Comparison of ENCODE assay signal across 38 cellular contexts in genomic region chr3:193261970-193262369, GRCh38. TPM values are rescaled to one million over a fixed set of nuclear protein-coding genes. Genes with fewer than 3 reads are reported as not detected.
"Had no signal": no experiment of that assay in that cellular context is flagged by ENCODE, and none has a peak within 500 bp of the region (broad histone marks: within the 10 kb centered on the region; RNA-seq: fewer than 3 reads in every experiment).

No MANE protein-coding gene starts in this region.

- H3K36me3 ChIP-seq: adrenal gland, ascending aorta, breast epithelium, cardiac muscle cell, esophagus muscularis mucosa, gastrocnemius medialis, WERI-Rb-1 had no signal

- ATAC-seq: activated CD4-positive, CD25-positive, alpha-beta regulatory T cell treated with anti-CD3 and anti-CD28 coated beads, Interleukin-2, amount 50 U/mL, for 24 hours; activated CD8-positive, alpha-beta memory T cell treated with anti-CD3 and anti-CD28 coated beads, Interleukin-2, amount 10 ng/mL, durations not matched to agents 7 days and 5 days; activated CD8-positive, alpha-beta T cell treated with anti-CD3 and anti-CD28 coated beads, Interleukin-2, amount 10 ng/mL, durations not matched to agents 7 days and 5 days; activated naive CD8-positive, alpha-beta T cell treated with anti-CD3 and anti-CD28 coated beads, Interleukin-2, amount 50 U/mL, for 24 hours; foreskin keratinocyte; T-helper 17 cell had no signal

- H3K4me3 Mint-ChIP-seq: activated B cell treated with CpG ODN at 0.5 μM for 24 hours; activated CD4-positive, alpha-beta memory T cell treated with anti-CD3 and anti-CD28 coated beads for 36 hours; activated CD4-positive, alpha-beta T cell treated with anti-CD3 and anti-CD28 coated beads, Interleukin-2, amount 10 ng/mL, durations not matched to agents 24 days and 14 days; activated CD8-positive, alpha-beta memory T cell treated with anti-CD3 and anti-CD28 coated beads, Interleukin-2, amount 10 ng/mL, durations not matched to agents 7 days and 5 days; activated CD8-positive, alpha-beta T cell treated with anti-CD3 and anti-CD28 coated beads, Interleukin-2, amount 10 ng/mL, durations not matched to agents 7 days and 5 days; activated naive CD4-positive, alpha-beta T cell treated with anti-CD3 and anti-CD28 coated beads for 36 hours; activated naive CD4-positive, alpha-beta T cell treated with anti-CD3 and anti-CD28 coated beads, Interleukin-2, amount 50 U/mL, for 24 hours; activated naive CD8-positive, alpha-beta T cell treated with anti-CD3 and anti-CD28 coated beads for 36 hours; activated naive CD8-positive, alpha-beta T cell treated with anti-CD3 and anti-CD28 coated beads, Interleukin-2, amount 50 U/mL, for 24 hours; activated T-helper 1 cell treated with anti-CD3 and anti-CD28 coated beads, Interleukin-12 subunit alpha, Interleukin-12 subunit beta, Interleukin-2, Interleukin-4 antibody, amounts not matched to agents 30 ng/mL and 10 ng/mL and 1 ng/mL, durations not matched to agents 14 hours and 24 hours and 36 hours; brain; central memory CD8-positive, alpha-beta T cell; dendritic cell treated with granulocyte-macrophage colony-stimulating factor and Interleukin-4, amounts not matched to agents 40 ng/mL and 50 ng/mL, for 4 days; T-helper 17 cell; T-helper 2 cell treated with Interferon-gamma antibody and Interleukin-4, amounts not matched to agents 5 μg/mL and 100 μg/mL, for 36 hours had no signal

- H3K27me3 ChIP-seq: adrenal gland, ascending aorta, breast epithelium, cardiac muscle cell, dorsolateral prefrontal cortex, esophagus muscularis mucosa, foreskin keratinocyte, gastrocnemius medialis had no signal

- H3K27ac ChIP-seq: adrenal gland, ascending aorta, breast epithelium, cardiac muscle cell, coronary artery, dorsolateral prefrontal cortex, esophagus muscularis mucosa, foreskin keratinocyte, gastrocnemius medialis, WERI-Rb-1 had no signal

- H3K36me3 Mint-ChIP-seq: activated CD4-positive, alpha-beta memory T cell treated with anti-CD3 and anti-CD28 coated beads for 36 hours; activated CD8-positive, alpha-beta memory T cell treated with anti-CD3 and anti-CD28 coated beads, Interleukin-2, amount 10 ng/mL, durations not matched to agents 7 days and 5 days; activated naive CD4-positive, alpha-beta T cell treated with anti-CD3 and anti-CD28 coated beads, Interleukin-2, amount 50 U/mL, for 24 hours; activated naive CD8-positive, alpha-beta T cell treated with anti-CD3 and anti-CD28 coated beads for 36 hours had no signal

- H3K4me1 Mint-ChIP-seq: activated B cell treated with CpG ODN at 0.5 μM for 24 hours; activated CD4-positive, alpha-beta T cell treated with anti-CD3 and anti-CD28 coated beads, Interleukin-2, amount 10 ng/mL, durations not matched to agents 24 days and 14 days; activated CD8-positive, alpha-beta memory T cell treated with anti-CD3 and anti-CD28 coated beads, Interleukin-2, amount 10 ng/mL, durations not matched to agents 7 days and 5 days; activated naive CD4-positive, alpha-beta T cell treated with anti-CD3 and anti-CD28 coated beads, Interleukin-2, amount 50 U/mL, for 24 hours; activated naive CD8-positive, alpha-beta T cell treated with anti-CD3 and anti-CD28 coated beads for 36 hours; activated naive CD8-positive, alpha-beta T cell treated with anti-CD3 and anti-CD28 coated beads, Interleukin-2, amount 50 U/mL, for 24 hours; brain; central memory CD8-positive, alpha-beta T cell; T-helper 17 cell had no signal

- H3K9me3 Mint-ChIP-seq: activated B cell treated with CpG ODN at 0.5 μM for 24 hours; activated CD4-positive, alpha-beta memory T cell treated with anti-CD3 and anti-CD28 coated beads for 36 hours; activated CD4-positive, alpha-beta T cell treated with anti-CD3 and anti-CD28 coated beads, Interleukin-2, amount 10 ng/mL, durations not matched to agents 24 days and 14 days; activated naive CD4-positive, alpha-beta T cell treated with anti-CD3 and anti-CD28 coated beads, Interleukin-2, amount 50 U/mL, for 24 hours; activated naive CD8-positive, alpha-beta T cell treated with anti-CD3 and anti-CD28 coated beads for 36 hours; activated naive CD8-positive, alpha-beta T cell treated with anti-CD3 and anti-CD28 coated beads, Interleukin-2, amount 50 U/mL, for 24 hours; activated T-helper 1 cell treated with anti-CD3 and anti-CD28 coated beads, Interleukin-12 subunit alpha, Interleukin-12 subunit beta, Interleukin-2, Interleukin-4 antibody, amounts not matched to agents 30 ng/mL and 10 ng/mL and 1 ng/mL, durations not matched to agents 14 hours and 24 hours and 36 hours; activated T-helper 2 cell treated with anti-CD3 and anti-CD28 coated beads, Interferon-gamma antibody, Interleukin-2, Interleukin-4, amounts not matched to agents 10 μg/mL and 5 μg/mL and 100 μg/mL, durations not matched to agents 14 hours and 24 hours and 36 hours; central memory CD8-positive, alpha-beta T cell; dendritic cell treated with granulocyte-macrophage colony-stimulating factor and Interleukin-4, amounts not matched to agents 40 ng/mL and 50 ng/mL, for 4 days; T-helper 2 cell treated with Interferon-gamma antibody and Interleukin-4, amounts not matched to agents 5 μg/mL and 100 μg/mL, for 36 hours had no signal

- H3K9me3 ChIP-seq: adrenal gland, ascending aorta, breast epithelium, esophagus muscularis mucosa, gastrocnemius medialis had no signal

- H3K4me3 ChIP-seq: adrenal gland, ascending aorta, breast epithelium, cardiac muscle cell, coronary artery, dorsolateral prefrontal cortex, esophagus muscularis mucosa, gastrocnemius medialis had no signal

- DNase-seq: activated B cell treated with CpG ODN at 0.5 μM for 24 hours; activated CD4-positive, alpha-beta memory T cell treated with anti-CD3 and anti-CD28 coated beads for 36 hours; activated CD4-positive, alpha-beta T cell treated with anti-CD3 and anti-CD28 coated beads, Interleukin-2, amount 10 ng/mL, durations not matched to agents 24 days and 14 days; activated CD8-positive, alpha-beta memory T cell treated with anti-CD3 and anti-CD28 coated beads, Interleukin-2, amount 10 ng/mL, durations not matched to agents 7 days and 5 days; activated CD8-positive, alpha-beta memory T cell treated with anti-CD3 and anti-CD28 coated beads, Interleukin-2, amount 50 U/mL, for 4 hours; activated CD8-positive, alpha-beta T cell treated with anti-CD3 and anti-CD28 coated beads, Interleukin-2, amount 10 ng/mL, durations not matched to agents 7 days and 5 days; activated effector memory CD4-positive, alpha-beta T cell treated with anti-CD3 and anti-CD28 coated beads, Interleukin-2, amount 50 U/mL, for 16 hours; activated naive CD4-positive, alpha-beta T cell treated with anti-CD3 and anti-CD28 coated beads for 36 hours; activated naive CD8-positive, alpha-beta T cell treated with anti-CD3 and anti-CD28 coated beads for 36 hours; activated naive CD8-positive, alpha-beta T cell treated with anti-CD3 and anti-CD28 coated beads, Interleukin-2, amount 50 U/mL, for 24 hours; activated T-cell treated with anti-CD3 and anti-CD28 coated beads, Interleukin-2, amount 50 U/mL, for 1 hour; activated T-cell treated with anti-CD3 and anti-CD28 coated beads, Interleukin-2, amount 50 U/mL, for 48 hours; adrenal gland; amygdala; dorsolateral prefrontal cortex; effector memory CD4-positive, alpha-beta T cell; erythroblast; foreskin keratinocyte; gastrocnemius medialis; glutamatergic neuron; T-helper 1 cell; T-helper 17 cell; T1000; WERI-Rb-1 had no signal

- H3K27ac Mint-ChIP-seq: activated B cell treated with CpG ODN at 0.5 μM for 24 hours; activated CD4-positive, alpha-beta memory T cell treated with anti-CD3 and anti-CD28 coated beads for 36 hours; activated CD4-positive, alpha-beta T cell treated with anti-CD3 and anti-CD28 coated beads, Interleukin-2, amount 10 ng/mL, durations not matched to agents 24 days and 14 days; activated CD8-positive, alpha-beta memory T cell treated with anti-CD3 and anti-CD28 coated beads, Interleukin-2, amount 10 ng/mL, durations not matched to agents 7 days and 5 days; activated CD8-positive, alpha-beta T cell treated with anti-CD3 and anti-CD28 coated beads, Interleukin-2, amount 10 ng/mL, durations not matched to agents 7 days and 5 days; activated naive CD4-positive, alpha-beta T cell treated with anti-CD3 and anti-CD28 coated beads for 36 hours; activated naive CD4-positive, alpha-beta T cell treated with anti-CD3 and anti-CD28 coated beads, Interleukin-2, amount 50 U/mL, for 24 hours; activated naive CD8-positive, alpha-beta T cell treated with anti-CD3 and anti-CD28 coated beads for 36 hours; activated naive CD8-positive, alpha-beta T cell treated with anti-CD3 and anti-CD28 coated beads, Interleukin-2, amount 50 U/mL, for 24 hours; activated T-helper 1 cell treated with anti-CD3 and anti-CD28 coated beads, Interleukin-12 subunit alpha, Interleukin-12 subunit beta, Interleukin-2, Interleukin-4 antibody, amounts not matched to agents 30 ng/mL and 10 ng/mL and 1 ng/mL, durations not matched to agents 14 hours and 24 hours and 36 hours; activated T-helper 2 cell treated with anti-CD3 and anti-CD28 coated beads, Interferon-gamma antibody, Interleukin-2, Interleukin-4, amounts not matched to agents 10 μg/mL and 5 μg/mL and 100 μg/mL, durations not matched to agents 14 hours and 24 hours and 36 hours; brain; dendritic cell treated with granulocyte-macrophage colony-stimulating factor and Interleukin-4, amounts not matched to agents 40 ng/mL and 50 ng/mL, for 4 days; T-helper 17 cell; T-helper 2 cell treated with Interferon-gamma antibody and Interleukin-4, amounts not matched to agents 5 μg/mL and 100 μg/mL, for 36 hours had no signal

- H3K4me1 ChIP-seq: adrenal gland, ascending aorta, breast epithelium, esophagus muscularis mucosa, foreskin keratinocyte, gastrocnemius medialis had no signal

- H3K27me3 Mint-ChIP-seq: activated CD4-positive, alpha-beta memory T cell treated with anti-CD3 and anti-CD28 coated beads for 36 hours; activated CD8-positive, alpha-beta memory T cell treated with anti-CD3 and anti-CD28 coated beads, Interleukin-2, amount 10 ng/mL, durations not matched to agents 7 days and 5 days; activated naive CD8-positive, alpha-beta T cell treated with anti-CD3 and anti-CD28 coated beads, Interleukin-2, amount 50 U/mL, for 24 hours; dendritic cell treated with granulocyte-macrophage colony-stimulating factor and Interleukin-4, amounts not matched to agents 40 ng/mL and 50 ng/mL, for 4 days had no signal

RNA-seq across cellular contexts. Expression of gene PLAAT1, which starts 20.9 kb away (rescaled TPM):
- total RNA-seq: activated B cell treated with CpG ODN at 0.5 μM for 24 hours; activated CD4-positive, alpha-beta T cell treated with anti-CD3 and anti-CD28 coated beads, Interleukin-2, amount 10 ng/mL, durations not matched to agents 24 days and 14 days; activated CD8-positive, alpha-beta memory T cell treated with anti-CD3 and anti-CD28 coated beads for 36 hours; activated CD8-positive, alpha-beta memory T cell treated with anti-CD3 and anti-CD28 coated beads, Interleukin-2, amount 10 ng/mL, durations not matched to agents 7 days and 5 days; activated CD8-positive, alpha-beta T cell treated with anti-CD3 and anti-CD28 coated beads, Interleukin-2, amount 10 ng/mL, durations not matched to agents 7 days and 5 days; activated naive CD4-positive, alpha-beta T cell treated with anti-CD3 and anti-CD28 coated beads for 36 hours; activated T-helper 1 cell treated with anti-CD3 and anti-CD28 coated beads, Interleukin-12 subunit alpha, Interleukin-12 subunit beta, Interleukin-2, Interleukin-4 antibody, amounts not matched to agents 30 ng/mL and 10 ng/mL and 1 ng/mL, durations not matched to agents 14 hours and 24 hours and 36 hours; activated T-helper 2 cell treated with anti-CD3 and anti-CD28 coated beads, Interferon-gamma antibody, Interleukin-2, Interleukin-4, amounts not matched to agents 10 μg/mL and 5 μg/mL and 100 μg/mL, durations not matched to agents 14 hours and 24 hours and 36 hours; ascending aorta had no signal
